Comparison of ENCODE assay signal across 24 cellular contexts in the genomic region with DNA sequence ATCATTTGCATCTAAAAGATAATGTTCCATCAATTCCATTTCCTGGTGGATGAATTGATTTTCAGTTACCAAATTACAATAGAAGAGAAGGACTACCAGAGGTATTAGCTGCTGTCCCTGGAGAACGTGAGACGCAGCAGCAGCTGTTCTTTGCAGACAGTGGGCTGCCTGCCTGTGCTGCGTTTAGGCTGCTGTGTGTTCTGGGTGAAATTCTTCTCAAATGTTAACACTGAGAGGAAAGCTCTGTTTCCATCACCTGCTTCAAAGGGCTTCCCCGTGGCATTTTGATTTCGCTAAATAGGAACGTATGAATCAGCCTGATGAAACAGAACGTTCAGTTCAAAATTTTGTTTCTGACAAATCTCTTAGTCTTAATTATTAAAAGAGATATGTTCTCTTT.
DNase-seq lines count a peak whose midpoint lies in the region; TF ChIP-seq lines count a peak whose summit lies in the region.
"Had no signal": no experiment of that assay in that cellular context is flagged by ENCODE, and none has a peak within 500 bp of the region (broad histone marks: within the 10 kb centered on the region; RNA-seq: fewer than 3 reads in every experiment).

No MANE protein-coding gene starts in this region.

- H3K9ac ChIP-seq in GM23248 (no peak overlapping the region), trophoblast cell (ENCODE audit: low read length) (no peak overlapping the region)
- H3K9ac ChIP-seq: BLaER1 treated with 17β-estradiol and CSF1 and Interleukin-3, amounts not matched to agents 10 nM and 100 nM had no signal

- no peaks in the 10 kb centered on the region for H3K36me3 ChIP-seq in GM23248 (ENCODE audit: low read depth)
- no peaks in the 10 kb centered on the region for H3K36me3 ChIP-seq in trophoblast cell (ENCODE audit: control insufficient read depth in 1 of 2, insufficient read depth in 2 of 2, low read length in 2 of 2)
- no peaks in the 10 kb centered on the region for H3K36me3 ChIP-seq in right atrium auricular region
- H3K36me3 ChIP-seq: BLaER1 treated with 17β-estradiol and CSF1 and Interleukin-3, amounts not matched to agents 10 nM and 100 nM; HAP-1 had no signal

- H3K9me2 ChIP-seq in GM23248 (ENCODE audit: insufficient read depth), result no peaks in the 10 kb centered on the region

- no peak overlapping the region for H2BK5ac ChIP-seq in trophoblast cell (ENCODE audit: low read depth, low read length, poor library complexity)

- no peak overlapping the region for H4K8ac ChIP-seq in trophoblast cell (ENCODE audit: low read depth, low read length)

- H3K4me1 ChIP-seq in GM23248 (ENCODE audit: insufficient read depth) (no peaks in the 10 kb centered on the region), trophoblast cell (ENCODE audit: control insufficient read depth in 1 of 2, insufficient read depth in 2 of 2, low read length in 2 of 2) (peaks cover 0 to 2% of the 10 kb centered on the region in 2 experiments), right atrium auricular region (no peaks in the 10 kb centered on the region)
- H3K4me1 ChIP-seq: BLaER1 treated with 17β-estradiol and CSF1 and Interleukin-3, amounts not matched to agents 10 nM and 100 nM; Caco-2; HAP-1 had no signal

- peaks cover 4% of the 10 kb centered on the region for H3K4me1 Mint-ChIP-seq in glutamatergic neuron (ENCODE audit: low read depth, unreplicated experiment)
- H3K4me1 Mint-ChIP-seq: CD4-positive, alpha-beta memory T cell had no signal

- H2AK5ac ChIP-seq in trophoblast cell (ENCODE audit: low read length), result no peak overlapping the region

- H3K4me2 ChIP-seq in GM23248 (ENCODE audit: unreplicated experiment) (no peak overlapping the region), trophoblast cell (ENCODE audit: low read length) (no peak overlapping the region)
- H3K4me2 ChIP-seq: BLaER1 treated with 17β-estradiol and CSF1 and Interleukin-3, amounts not matched to agents 10 nM and 100 nM had no signal

- H3K4me3 ChIP-seq in GM23248 (no peak overlapping the region), skeletal muscle cell (ENCODE audit: low read depth, low read length) (no peak overlapping the region), trophoblast cell (ENCODE audit: low read depth, low read length) (no peak overlapping the region), right atrium auricular region (no peak overlapping the region)
- H3K4me3 ChIP-seq: BLaER1 treated with 17β-estradiol and CSF1 and Interleukin-3, amounts not matched to agents 10 nM and 100 nM; GM12878; HAP-1; K562 had no signal

- no peaks in the 10 kb centered on the region for H3K27me3 Mint-ChIP-seq in glutamatergic neuron (ENCODE audit: unreplicated experiment)
- H3K27me3 Mint-ChIP-seq: CD4-positive, alpha-beta memory T cell had no signal

- no peak overlapping the region for H3K27ac Mint-ChIP-seq in glutamatergic neuron (ENCODE audit: unreplicated experiment)
- H3K27ac Mint-ChIP-seq: CD4-positive, alpha-beta memory T cell had no signal

- no peak overlapping the region for H3K23ac ChIP-seq in trophoblast cell (ENCODE audit: low read length)

- H4K12ac ChIP-seq in trophoblast cell (ENCODE audit: low read depth, low read length), result no peak overlapping the region

- H2BK120ac ChIP-seq in trophoblast cell (ENCODE audit: insufficient read depth, low read length, poor library complexity), result no peak overlapping the region

- H3K4me3 Mint-ChIP-seq in glutamatergic neuron (ENCODE audit: unreplicated experiment), result no peak overlapping the region
- H3K4me3 Mint-ChIP-seq: CD4-positive, alpha-beta memory T cell had no signal

- H3K9me3 Mint-ChIP-seq in glutamatergic neuron (ENCODE audit: unreplicated experiment), result peaks cover 3% of the 10 kb centered on the region

- DNase-seq in NCI-H146 (lab: John Stamatoyannopoulos, UW) (peak; percentile 23), NCI-H146 treated with DMSO at 0.1 percent for 48 hours (lab: John Stamatoyannopoulos, UW; ENCODE audit: unreplicated experiment) (no peak), GM23248 (no peak), glutamatergic neuron (peak; percentile 67), skeletal muscle cell (ENCODE audit: low read depth) (peak; percentile 18), globus pallidus (ENCODE audit: low spot score) (no peak), trophoblast cell (no peak), right atrium auricular region (ENCODE audit: low spot score) (no peak)
- DNase-seq: ACHN; Caco-2; CD4-positive, alpha-beta memory T cell; DND-41; NCI-H1092; NCI-H1436; NCI-H2029 treated with DMSO at 0.1 percent for 48 hours; NCI-H446; NCI-H69; OCI-M1 had no signal

- in situ Hi-C loops in GM23248 (cut with MboI), result no loop called here

- H3K9me3 ChIP-seq in GM23248 (ENCODE audit: low read depth), result no peaks in the 10 kb centered on the region
- no peaks in the 10 kb centered on the region for H3K9me3 ChIP-seq in trophoblast cell (ENCODE audit: insufficient read depth, low read depth, low read length)
- peaks cover 0 to 3% of the 10 kb centered on the region in 2 donors for H3K9me3 ChIP-seq in right atrium auricular region
- H3K9me3 ChIP-seq: Caco-2, HAP-1 had no signal

- H3K18ac ChIP-seq in trophoblast cell (ENCODE audit: low read length), result no peak overlapping the region

- no peaks in the 10 kb centered on the region for H3K36me3 Mint-ChIP-seq in glutamatergic neuron (ENCODE audit: unreplicated experiment)
- H3K36me3 Mint-ChIP-seq: CD4-positive, alpha-beta memory T cell had no signal

- H2AFZ ChIP-seq in GM23248 (peak overlapping the region; percentile 12; the same call in 1 of the 2 replicates), trophoblast cell (ENCODE audit: insufficient read depth, low read length, poor library complexity) (no peak overlapping the region)

- 4 to 8% methylated on average over 7 of the region's 7 CpGs for WGBS in GM23248 (ENCODE audit: low coverage in 1 of 2, low lambda C conversion rate in 2 of 2, missing lambda C conversion rate in 2 of 2), 2 experiments
- no CpG with 5 or more reads among the region's 7 CpGs for WGBS in trophoblast cell (ENCODE audit: extremely low coverage, insufficient coverage, insufficient read length)

- H3F3A ChIP-seq in GM23248 (ENCODE audit: insufficient read depth), result no peaks in the 10 kb centered on the region

- H3K79me2 ChIP-seq in GM23248 (ENCODE audit: insufficient read depth) (no peaks in the 10 kb centered on the region), trophoblast cell (ENCODE audit: control insufficient read depth, insufficient read depth, low read length, poor library complexity) (no peaks in the 10 kb centered on the region)

- H4K20me1 ChIP-seq in GM23248 (ENCODE audit: insufficient read depth), result no peaks in the 10 kb centered on the region
- H4K20me1 ChIP-seq: BLaER1 treated with 17β-estradiol and CSF1 and Interleukin-3, amounts not matched to agents 10 nM and 100 nM had no signal

- H3K14ac ChIP-seq in trophoblast cell (ENCODE audit: low read length), result no peak overlapping the region

- no peak for TF ChIP-seq CTCF in glutamatergic neuron (IDR thresholded peaks at IDR 0.05; ENCODE audit: partially characterized antibody, unreplicated experiment)
- no peak for TF ChIP-seq CTCF in right atrium auricular region (IDR thresholded peaks at IDR 0.05)

- H3K27ac ChIP-seq in GM23248 (no peak overlapping the region), trophoblast cell (ENCODE audit: low read depth, low read length) (no peak overlapping the region), right atrium auricular region (no peak overlapping the region)
- H3K27ac ChIP-seq: 22Rv1; BLaER1 treated with 17β-estradiol and CSF1 and Interleukin-3, amounts not matched to agents 10 nM and 100 nM; HL-60 had no signal

- H3K27me3 ChIP-seq in GM23248 (replicated peaks; ENCODE audit: insufficient read depth), result no peaks in the 10 kb centered on the region
- no peaks in the 10 kb centered on the region for H3K27me3 ChIP-seq in trophoblast cell (ENCODE audit: insufficient read depth, low read length)
- H3K27me3 ChIP-seq in right atrium auricular region, result no peaks in the 10 kb centered on the region
- H3K27me3 ChIP-seq: BLaER1 treated with 17β-estradiol and CSF1 and Interleukin-3, amounts not matched to agents 10 nM and 100 nM had no signal

- H4K91ac ChIP-seq in trophoblast cell (ENCODE audit: low read depth, low read length), result no peak overlapping the region

- H2BK12ac ChIP-seq in trophoblast cell (ENCODE audit: low read length), result no peak overlapping the region

- no peak overlapping the region for H3K4ac ChIP-seq in trophoblast cell (ENCODE audit: low read depth, low read length)

- H3K79me1 ChIP-seq in trophoblast cell (ENCODE audit: low read length), result no peaks in the 10 kb centered on the region

Comparison
In these comparisons a context has a peak if more than half of its experiments do, and no peak if none do; other contexts are left out.
1. DNase-seq: peak in NCI-H146 (single experiment), glutamatergic neuron (single experiment) and skeletal muscle cell (single experiment); none in NCI-H146 treated with DMSO at 0.1 percent for 48 hours (single experiment), GM23248 (single experiment), globus pallidus (single experiment), trophoblast cell (0 of 2) and right atrium auricular region (single experiment).